Comparison of ENCODE assay signal across 8 cellular contexts in genomic region chr12:12563529-12563928, GRCh38. TPM values are rescaled to one million over a fixed set of nuclear protein-coding genes. Genes with fewer than 3 reads are reported as not detected.
A peak's percentile ranks its signal among the peaks of the same experiment; 100 is the strongest.
DNase-seq lines count a peak whose midpoint lies in the region; ATAC-seq and TF ChIP-seq lines count a peak whose summit lies in the region.

No MANE protein-coding gene starts in this region.

- no peaks in the 10 kb centered on the region for H3K36me3 ChIP-seq in neutrophil

- peak overlapping the region in 1 of 2 experiments; percentile 85 for H3K4me3 ChIP-seq in neutrophil (ENCODE audit: low read depth in 1 of 2, low read length in 1 of 2)

- peaks cover 13% of the 10 kb centered on the region for H3K27me3 Mint-ChIP-seq in endothelial cell (ENCODE audit: unreplicated experiment)

- peaks cover 10% of the 10 kb centered on the region for H3K4me1 Mint-ChIP-seq in endothelial cell (ENCODE audit: unreplicated experiment)

- H3K9me3 ChIP-seq in neutrophil = no peaks in the 10 kb centered on the region

- H3K36me3 Mint-ChIP-seq in endothelial cell (ENCODE audit: low read depth, unreplicated experiment) = peaks cover 5% of the 10 kb centered on the region

- no peaks in the 10 kb centered on the region for H3K27me3 ChIP-seq in neutrophil

- H3K27ac Mint-ChIP-seq in endothelial cell (ENCODE audit: unreplicated experiment) = no peak overlapping the region

- DNase-seq in DMS153 (lab: John Stamatoyannopoulos, UW) = peak; percentile 8
- peak; percentile 22 to 32 for DNase-seq in NCI-H526 (lab: John Stamatoyannopoulos, UW)
- no peak for DNase-seq in endothelial cell (ENCODE audit: low spot score)
- no peak for DNase-seq in HuH-7.5 (ENCODE audit: low spot score)
- DNase-seq in HuH-7 (ENCODE audit: low spot score) = no peak
- DNase-seq in activated naive CD4-positive, alpha-beta T cell treated with Interleukin-2 at 50 U/mL for 16 hours = no peak

- ATAC-seq in GM18511 (IDR thresholded peaks at IDR 0.05; ENCODE audit: unreplicated experiment) = no peak

- no peaks in the 10 kb centered on the region for H3K9me3 Mint-ChIP-seq in endothelial cell (ENCODE audit: unreplicated experiment)

- no peak for TF ChIP-seq CTCF in endothelial cell (IDR thresholded peaks at IDR 0.05; ENCODE audit: unreplicated experiment)
- no peak for TF ChIP-seq CTCF in neutrophil (IDR thresholded peaks at IDR 0.05)

- H3K4me3 Mint-ChIP-seq in endothelial cell (ENCODE audit: unreplicated experiment) = peak overlapping the region; percentile 94

- peaks cover 29 to 31% of the 10 kb centered on the region in 2 experiments for H3K4me1 ChIP-seq in neutrophil (ENCODE audit: control insufficient read depth in 1 of 2, insufficient read depth in 1 of 2, low read depth in 1 of 2, low read length in 1 of 2)

- peak overlapping the region; percentile 93 for H3K27ac ChIP-seq in neutrophil

RNA-seq across cellular contexts. Expression of gene DUSP16, which starts 0.9 kb away (rescaled TPM):
- total RNA-seq in endothelial cell (ENCODE audit: unreplicated experiment) = 12.9 TPM

RNA-seq across cellular contexts. Expression of gene CREBL2, which starts 48.1 kb away (rescaled TPM):
- 26.9 TPM for total RNA-seq in endothelial cell (ENCODE audit: unreplicated experiment)

Comparison
In these comparisons a context has a peak if more than half of its experiments do, and no peak if none do; other contexts are left out.
1. DNase-seq: peak in DMS153 (single experiment) and NCI-H526 (2 of 2); none in endothelial cell (single experiment), HuH-7.5 (single experiment), HuH-7 (single experiment) and activated naive CD4-positive, alpha-beta T cell treated with Interleukin-2 at 50 U/mL for 16 hours (single experiment).